ENCODE assay signal across 1 cellular context in genomic region chr2:110206056-110206455, GRCh38.
TF ChIP-seq lines count a peak whose summit lies in the region.

No MANE protein-coding gene starts in this region.

TF ChIP-seq in HepG2, 621 proteins besides CTCF, POLR2A, EP300 and RAD21:
- TF ChIP-seq HOXA7 (CRISPR knock-in tag; IDR thresholded peaks at IDR 0.05), result no peak
- TF ChIP-seq ASH2L (IDR thresholded peaks at IDR 0.05; ENCODE audit: insufficient read length, low read depth, low read length), result no peak
- TF ChIP-seq ZBTB20 (CRISPR knock-in tag; IDR thresholded peaks at IDR 0.05; ENCODE audit: borderline replicate concordance, low read depth), result no peak
- no peak for TF ChIP-seq ZNF264 (CRISPR knock-in tag; IDR thresholded peaks at IDR 0.05)
- no peak for TF ChIP-seq CENPT (CRISPR knock-in tag; IDR thresholded peaks at IDR 0.05; ENCODE audit: low read depth)
- TF ChIP-seq MLLT10 (CRISPR knock-in tag; IDR thresholded peaks at IDR 0.05), result no peak
- TF ChIP-seq PBX2 (CRISPR knock-in tag; IDR thresholded peaks at IDR 0.05), result no peak
- TF ChIP-seq ZNF292 (CRISPR knock-in tag; IDR thresholded peaks at IDR 0.05; ENCODE audit: borderline replicate concordance, low read depth), result no peak
- TF ChIP-seq, protein P1, sequence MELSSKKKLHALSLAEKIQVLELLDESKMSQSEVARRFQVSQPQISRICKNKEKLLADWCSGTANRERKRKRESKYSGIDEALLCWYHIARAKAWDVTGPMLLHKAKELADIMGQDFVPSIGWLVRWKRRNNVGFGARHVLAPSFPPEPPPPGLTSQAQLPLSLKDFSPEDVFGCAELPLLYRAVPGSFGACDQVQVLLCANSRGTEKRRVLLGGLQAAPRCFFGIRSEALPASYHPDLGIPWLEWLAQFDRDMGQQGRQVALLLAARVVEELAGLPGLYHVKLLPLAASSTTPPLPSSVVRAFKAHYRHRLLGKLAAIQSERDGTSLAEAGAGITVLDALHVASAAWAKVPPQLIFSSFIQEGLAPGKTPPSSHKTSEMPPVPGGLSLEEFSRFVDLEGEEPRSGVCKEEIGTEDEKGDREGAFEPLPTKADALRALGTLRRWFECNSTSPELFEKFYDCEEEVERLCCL (CRISPR knock-in tag; IDR thresholded peaks at IDR 0.05; ENCODE audit: borderline replicate concordance), result no peak
- TF ChIP-seq CEBPG (CRISPR knock-in tag; IDR thresholded peaks at IDR 0.05), result no peak
